Comparison of ENCODE assay signal across 18 cellular contexts in genomic region chr6:79864421-79864820, GRCh38.
DNase-seq lines count a peak whose midpoint lies in the region; ATAC-seq, FAIRE-seq and TF ChIP-seq lines count a peak whose summit lies in the region.
"Had no signal": no experiment of that assay in that cellular context is flagged by ENCODE, and none has a peak within 500 bp of the region (broad histone marks: within the 10 kb centered on the region; RNA-seq: fewer than 3 reads in every experiment).

No MANE protein-coding gene starts in this region.

- TF ChIP-seq CTCF in bronchial epithelial cell (IDR thresholded peaks at IDR 0.05; ENCODE audit: insufficient read depth, low read length, severe bottlenecking): no peak
- no peak for TF ChIP-seq CTCF in pancreas (IDR thresholded peaks at IDR 0.05)

- peak; percentile 13 for FAIRE-seq in bronchial epithelial cell (lab: Jason Lieb, UNC)
- no peak for FAIRE-seq in pancreas (lab: Jason Lieb, UNC)
- no peak for FAIRE-seq in frontal cortex (lab: Jason Lieb, UNC)
- FAIRE-seq: G401.6, H54, HepG2, RCC 7860 had no signal

- intact Hi-C loops in pancreas (cut with DNase I): loop anchor here in 1 of 3 donors (10.0 kb wide), 1 partner anchor 90 kb away; no protein-coding TSS in a partner anchor

- H3K36me3 ChIP-seq in bronchial epithelial cell (ENCODE audit: control insufficient read depth, insufficient read depth, low read length): no peaks in the 10 kb centered on the region
- no peaks in the 10 kb centered on the region for H3K36me3 ChIP-seq in pancreas
- H3K36me3 ChIP-seq: BE2C had no signal

- H3K27me3 ChIP-seq in bronchial epithelial cell (ENCODE audit: control insufficient read depth, insufficient read depth, low read length) (no peaks in the 10 kb centered on the region), pancreas (no peaks in the 10 kb centered on the region)
- H3K27me3 ChIP-seq: BE2C had no signal

- WGBS in pancreas, 2 donors: 7 to 17% methylated on average over 3 of the region's 3 CpGs

- DNase-seq in G401 (ENCODE audit: low spot score) (peak; percentile 92), bronchial epithelial cell (ENCODE audit: low read depth) (no peak), pancreas (peak; percentile 66 to 80 (median 76)), AG08396 (ENCODE audit: low spot score) (no peak), frontal cortex (ENCODE audit: low spot score in 2 of 2) (no peak), HUDEP-2 (lab: John Stamatoyannopoulos, UW; ENCODE audit: unreplicated experiment in 76 of 76) (no peak)
- DNase-seq: BE2C; CD8-positive, alpha-beta memory T cell; Karpas-422; NCI-H2081 treated with DMSO at 0.1 percent for 48 hours; NCI-H748 treated with DMSO at 0.1 percent for 48 hours; SK-N-SH had no signal

- H3K27ac ChIP-seq in pancreas: peak overlapping the region in 2 of 4 donors; percentile 45 to 58

- H3K9me3 ChIP-seq in pancreas: no peaks in the 10 kb centered on the region
- H3K9me3 ChIP-seq: BE2C, SK-N-SH had no signal

- peak; percentile 41 for ATAC-seq in esophagus mucosa
- ATAC-seq in pancreas: peak; percentile 77 to 86 (median 83)
- no peak for ATAC-seq in GM21723 (IDR thresholded peaks at IDR 0.05; ENCODE audit: unreplicated experiment)
- ATAC-seq: HepG2 had no signal

- H3K4me3 ChIP-seq in bronchial epithelial cell (ENCODE audit: low read depth, low read length): no peak overlapping the region
- no peak overlapping the region for H3K4me3 ChIP-seq in pancreas

- in situ Hi-C loops in G401 (cut with HindIII; ENCODE audit: low sequenced_read_pairs): no loop called here

- peaks cover 14 to 42% (median 31%) of the 10 kb centered on the region in 3 donors for H3K4me1 ChIP-seq in pancreas

Comparison
In these comparisons a context has a peak if more than half of its experiments do, and no peak if none do; other contexts are left out.
1. DNase-seq: peak in G401 (single experiment) and pancreas (6 of 6); none in bronchial epithelial cell (single experiment), AG08396 (single experiment), frontal cortex (0 of 2) and HUDEP-2 (0 of 76).